ENCODE assay signal across 1 cellular context in the genomic region with DNA sequence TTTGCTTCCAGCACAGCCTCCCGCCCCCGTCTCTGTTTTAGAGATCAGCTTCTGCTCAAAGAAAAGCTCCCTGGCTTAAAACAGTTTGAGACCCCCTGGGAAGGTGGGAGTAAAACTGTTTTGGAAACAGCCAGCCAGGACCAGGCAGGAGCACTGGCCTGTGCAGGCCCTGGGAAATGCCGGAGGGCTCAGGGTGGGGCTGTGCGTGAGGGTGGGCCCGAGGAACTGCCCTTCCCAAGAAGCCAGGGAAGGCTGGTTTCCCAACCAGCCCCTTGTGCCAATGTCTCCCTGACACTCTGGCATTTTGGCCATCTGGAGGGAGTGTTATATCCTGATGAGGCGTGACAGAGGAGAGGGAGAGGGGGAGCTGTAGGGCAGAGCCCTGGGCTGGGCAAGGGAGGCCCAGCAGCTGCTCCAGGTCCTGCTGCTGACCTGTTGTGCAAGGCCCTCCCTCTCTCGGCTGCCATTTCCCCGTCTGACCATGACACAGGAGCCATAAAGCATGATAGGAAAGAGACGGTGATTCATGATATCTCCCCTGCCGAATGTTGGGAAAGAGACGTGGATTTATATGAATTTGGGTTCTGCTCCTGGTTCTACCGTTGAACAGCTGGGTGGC.
TF ChIP-seq lines count a peak whose summit lies in the region.

No MANE protein-coding gene starts in this region.

TF ChIP-seq in HepG2, 621 proteins besides CTCF, POLR2A, EP300 and RAD21:
- peak; percentile 42; the same call in 1 of the 2 replicates for TF ChIP-seq CEBPB (IDR thresholded peaks at IDR 0.05; ENCODE audit: borderline replicate concordance, low read depth, low read length)
- no peak for TF ChIP-seq ZNF740 (CRISPR knock-in tag; IDR thresholded peaks at IDR 0.05)
